In genomic region chr17:63675607-63676539, GRCh38 we compare ENCODE assay signal across 1 cellular context.
TF ChIP-seq lines count a peak whose summit lies in the region.

No MANE protein-coding gene starts in this region.

TF ChIP-seq in K562, 482 proteins besides CTCF, POLR2A, EP300 and RAD21 (continued from another document):
- TF ChIP-seq ZEB2 (IDR thresholded peaks at IDR 0.05) (0 out of 2 replicates have a peak, but pooled peaks have one; percentile 17), SMARCC2 (IDR thresholded peaks at IDR 0.05; ENCODE audit: low read depth) (peak; percentile 57; the same call in 1 of the 2 replicates), AFF4 (CRISPR knock-in tag; IDR thresholded peaks at IDR 0.05) (0 out of 2 replicates have a peak, but pooled peaks have one; percentile 23)
